In the genomic region with DNA sequence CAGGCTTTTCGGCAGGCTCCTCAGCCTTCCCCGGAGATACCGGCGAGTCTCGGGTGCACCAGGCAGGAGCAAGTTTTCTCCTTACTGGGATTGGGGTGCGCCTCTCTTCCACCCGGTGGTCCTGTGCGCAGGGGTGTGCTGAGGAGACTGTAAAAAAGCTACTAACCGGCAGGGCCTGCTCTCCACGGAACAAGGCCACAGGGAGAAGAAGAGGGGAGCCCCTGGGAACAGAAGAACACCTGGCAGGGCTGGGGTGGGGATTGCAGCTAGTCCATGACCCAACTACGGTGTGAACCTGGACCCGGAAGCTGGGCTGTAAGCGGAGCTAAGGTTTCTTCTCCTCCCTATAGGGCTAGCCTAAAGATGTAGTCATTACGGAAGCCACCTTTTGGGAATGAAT, we compare ENCODE assay signal across 1 cellular context.
TF ChIP-seq lines count a peak whose summit lies in the region.

No MANE protein-coding gene starts in this region.

TF ChIP-seq in H1, 55 proteins besides CTCF, POLR2A, EP300 and RAD21:
- TF ChIP-seq MAFK (IDR thresholded peaks at IDR 0.05; ENCODE audit: low read depth, low read length) (no peak), YY1 (IDR thresholded peaks at IDR 0.05; ENCODE audit: low read depth, low read length) (no peak), BRCA1 (IDR thresholded peaks at IDR 0.05; ENCODE audit: low read depth, low read length) (no peak), SRF (IDR thresholded peaks at IDR 0.05; ENCODE audit: low read depth, low read length) (no peak), SP1 (IDR thresholded peaks at IDR 0.05; ENCODE audit: low read depth, low read length) (no peak), KDM4A (IDR thresholded peaks at IDR 0.05; ENCODE audit: low read depth, low read length, severe bottlenecking) (no peak), JUND (IDR thresholded peaks at IDR 0.05; ENCODE audit: low read length) (no peak), NRF1 (IDR thresholded peaks at IDR 0.05; ENCODE audit: low read depth, low read length) (no peak), CBX8 (IDR thresholded peaks at IDR 0.05; ENCODE audit: borderline replicate concordance, low read depth, low read length) (no peak), BACH1 (IDR thresholded peaks at IDR 0.05; ENCODE audit: low read length) (no peak), HDAC2 (IDR thresholded peaks at IDR 0.05; ENCODE audit: borderline replicate concordance in 1 of 2, low read depth in 2 of 2, low read length in 2 of 2) (no peak), TAF1 (IDR thresholded peaks at IDR 0.05; ENCODE audit: low read depth, low read length) (no peak), SAP30 (IDR thresholded peaks at IDR 0.05; ENCODE audit: insufficient read depth, insufficient replicate concordance, low read length) (no peak), CBX5 (IDR thresholded peaks at IDR 0.05; ENCODE audit: low read depth, low read length) (no peak), GABPA (IDR thresholded peaks at IDR 0.05; ENCODE audit: borderline replicate concordance, insufficient read depth, low read length) (no peak)
- TF ChIP-seq, protein P1, sequence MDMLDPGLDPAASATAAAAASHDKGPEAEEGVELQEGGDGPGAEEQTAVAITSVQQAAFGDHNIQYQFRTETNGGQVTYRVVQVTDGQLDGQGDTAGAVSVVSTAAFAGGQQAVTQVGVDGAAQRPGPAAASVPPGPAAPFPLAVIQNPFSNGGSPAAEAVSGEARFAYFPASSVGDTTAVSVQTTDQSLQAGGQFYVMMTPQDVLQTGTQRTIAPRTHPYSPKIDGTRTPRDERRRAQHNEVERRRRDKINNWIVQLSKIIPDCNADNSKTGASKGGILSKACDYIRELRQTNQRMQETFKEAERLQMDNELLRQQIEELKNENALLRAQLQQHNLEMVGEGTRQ (IDR thresholded peaks at IDR 0.05; ENCODE audit: low read length): no peak
